In the genomic region with DNA sequence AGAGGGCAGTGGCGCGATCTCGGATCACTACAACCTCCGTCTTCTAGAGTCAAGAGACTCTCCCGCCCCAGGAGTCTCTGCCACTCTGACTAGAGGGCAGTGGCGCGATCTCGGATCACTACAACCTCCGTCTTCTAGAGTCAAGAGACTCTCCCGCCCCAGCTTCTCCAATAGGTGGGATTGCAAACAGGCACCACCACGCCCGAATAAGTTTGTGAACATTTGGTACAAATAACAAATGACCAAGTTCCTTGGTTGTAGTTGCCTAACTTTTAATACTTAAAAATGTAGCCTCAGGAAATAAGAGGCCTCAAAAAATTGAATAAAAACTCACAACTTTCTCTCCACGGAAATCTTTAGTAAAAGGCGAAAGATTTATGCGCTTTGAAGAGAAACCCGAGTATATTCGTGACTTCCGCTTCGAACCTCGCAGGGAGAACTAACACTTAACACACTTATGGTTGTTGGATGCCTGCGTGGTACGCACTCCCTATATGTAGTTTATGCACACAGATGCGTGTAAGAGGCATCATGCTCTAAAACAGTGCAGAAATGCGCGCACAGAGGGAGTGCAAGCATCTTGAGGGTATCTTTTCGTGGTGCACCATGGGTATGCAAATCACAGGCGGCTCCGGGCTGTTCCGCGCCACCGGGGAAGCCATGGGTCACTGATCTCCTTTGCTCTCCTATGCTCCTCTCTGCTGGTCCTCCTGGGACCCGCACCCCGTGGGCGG, we compare ENCODE assay signal across 8 cellular contexts. TPM values are rescaled to one million over a fixed set of nuclear protein-coding genes. Genes with fewer than 3 reads are reported as not detected.
DNase-seq lines count a peak whose midpoint lies in the region; ATAC-seq and TF ChIP-seq lines count a peak whose summit lies in the region.

No MANE protein-coding gene starts in this region.

- H2BK5ac ChIP-seq in neuronal stem cell (ENCODE audit: low read length): peak overlapping the region; percentile 100

- peak; percentile 81 for ATAC-seq in HG03442 (IDR thresholded peaks at IDR 0.05; ENCODE audit: unreplicated experiment)
- ATAC-seq in foreskin keratinocyte: peak; percentile 78

- H3K4ac ChIP-seq in neuronal stem cell (ENCODE audit: low read length): no peak overlapping the region

- H2AK5ac ChIP-seq in neuronal stem cell (ENCODE audit: low read depth, low read length): peak overlapping the region; percentile 94

- peak overlapping the region; percentile 99 for H3K27ac ChIP-seq in BLaER1
- H3K27ac ChIP-seq in RWPE1: peak overlapping the region; percentile 94
- H3K27ac ChIP-seq in foreskin keratinocyte: peak overlapping the region; percentile 99
- peak overlapping the region; percentile 90 for H3K27ac ChIP-seq in neuronal stem cell (replicated peaks; ENCODE audit: low read length)
- H3K27ac ChIP-seq in substantia nigra (ENCODE audit: low read depth, low read length, poor library complexity, severe bottlenecking): peak overlapping the region; percentile 88

- H3K9me3 ChIP-seq in BLaER1 (no peaks in the 10 kb centered on the region), neuronal stem cell (replicated peaks in 1 of 2; ENCODE audit: control insufficient read depth in 2 of 2, insufficient read depth in 1 of 2, low read depth in 1 of 2, low read length in 2 of 2) (peaks cover 0 to 7% of the 10 kb centered on the region in 2 donors)

- WGBS in neuronal stem cell (ENCODE audit: extremely low coverage in 2 of 2, insufficient read length in 2 of 2, insufficient replicate concordance in 1 of 2), 2 donors: no CpG with 5 or more reads among the region's 34 CpGs

- H3K4me2 ChIP-seq in BLaER1 (peak overlapping the region; percentile 98), neuronal stem cell (ENCODE audit: insufficient read depth, low read length, poor library complexity, severe bottlenecking) (peak overlapping the region; percentile 84)

- H2BK15ac ChIP-seq in neuronal stem cell (ENCODE audit: low read length): peak overlapping the region; percentile 96

- peak overlapping the region; percentile 100 for H3K18ac ChIP-seq in neuronal stem cell (ENCODE audit: low read length)

- POLR2A ChIA-PET in RWPE1 (lab: Yijun Ruan, JAX; ENCODE audit: low non-redundant PET): interaction anchor here (0.7 to 1.0 kb wide), 3 partner anchors 12 to 191 kb away, joined by 3 to 4 read pairs (median 3); a partner anchor contains a TSS

- H3K14ac ChIP-seq in neuronal stem cell (ENCODE audit: low read length): peak overlapping the region; percentile 94

- no peaks in the 10 kb centered on the region for H4K20me1 ChIP-seq in BLaER1

- H4K8ac ChIP-seq in neuronal stem cell (ENCODE audit: low read depth, low read length): peak overlapping the region; percentile 93

- H3K4me1 ChIP-seq in BLaER1: peaks cover 33% of the 10 kb centered on the region
- peaks cover 18% of the 10 kb centered on the region for H3K4me1 ChIP-seq in foreskin keratinocyte
- peaks cover 0 to 10% of the 10 kb centered on the region in 2 donors for H3K4me1 ChIP-seq in neuronal stem cell (ENCODE audit: control insufficient read depth in 2 of 2, insufficient read depth in 1 of 2, low read depth in 1 of 2, low read length in 2 of 2)

- H3K27me3 ChIP-seq in BLaER1 (no peaks in the 10 kb centered on the region), foreskin keratinocyte (no peaks in the 10 kb centered on the region), neuronal stem cell (ENCODE audit: control insufficient read depth in 3 of 3, insufficient read depth in 3 of 3, low read depth in 1 of 3, low read length in 3 of 3) (no peaks in the 10 kb centered on the region)

- DNase-seq in GM19240 (ENCODE audit: insufficient read length, low spot score) (peak; percentile 93), RWPE1 (ENCODE audit: low spot score) (peak; percentile 81), foreskin keratinocyte (peak; percentile 92 to 95), neuronal stem cell (ENCODE audit: low spot score) (peak; percentile 78), substantia nigra (lab: John Stamatoyannopoulos, UW) (peak in 43 of 49 donors; percentile 23 to 78 (median 50))
- peak; percentile 70 for DNase-seq in activated gamma-delta T cell treated with anti-CD3 and anti-CD28 coated beads, Interleukin-2, amount 50 U/mL, for 16 hours (ENCODE audit: low read depth)

- H3K9ac ChIP-seq in BLaER1 (peak overlapping the region; percentile 97), neuronal stem cell (ENCODE audit: low read depth, low read length, poor library complexity) (peak overlapping the region; percentile 89)

- H2BK120ac ChIP-seq in neuronal stem cell (ENCODE audit: low read depth, low read length): peak overlapping the region; percentile 98

- peaks cover 4% of the 10 kb centered on the region for H3K79me1 ChIP-seq in neuronal stem cell (ENCODE audit: low read depth, low read length)

- H3K23ac ChIP-seq in neuronal stem cell (ENCODE audit: low read depth, low read length, poor library complexity): peak overlapping the region; percentile 92

- H2AFZ ChIP-seq in neuronal stem cell (ENCODE audit: low read length): no peak overlapping the region

- peak overlapping the region; percentile 87 for H2BK12ac ChIP-seq in neuronal stem cell (ENCODE audit: low read length)

- H3K36me3 ChIP-seq in BLaER1 (no peaks in the 10 kb centered on the region), neuronal stem cell (replicated peaks in 1 of 2; ENCODE audit: control insufficient read depth in 2 of 2, insufficient read depth in 2 of 2, low read length in 2 of 2) (peaks cover 0 to 12% of the 10 kb centered on the region in 2 donors)

- H3K4me3 ChIP-seq in BLaER1 (peak overlapping the region; percentile 66), neuronal stem cell (ENCODE audit: low read length in 2 of 2) (peak overlapping the region in 1 of 2 donors; percentile 73)

- peak overlapping the region; percentile 95 for H4K91ac ChIP-seq in neuronal stem cell (ENCODE audit: low read depth, low read length, poor library complexity)

- CTCF ChIA-PET in RWPE1 (lab: Yijun Ruan, JAX): interaction anchor here (0.6 kb wide), 1 partner anchor 463 kb away, joined by 3 read pairs; no protein-coding TSS in a partner anchor

- TF ChIP-seq CTCF in RWPE1 (conservative IDR thresholded peaks at IDR 0.05; ENCODE audit: low read depth) (no peak), foreskin keratinocyte (conservative IDR thresholded peaks at IDR 0.05) (peak; percentile 41)

RNA-seq across cellular contexts. Expression of a gene that starts 11.4 kb away (rescaled TPM):
- 1.6 and 1.9 TPM in 2 replicates for total RNA-seq in foreskin keratinocyte
- 1.4 and 1.6 TPM in 2 replicates for polyA plus RNA-seq in foreskin keratinocyte
- polyA plus RNA-seq in neuronal stem cell (2013, experiment 1 of 2): 2.2 TPM
- 2.0 TPM for polyA plus RNA-seq in neuronal stem cell (2013, experiment 2 of 2)

RNA-seq across cellular contexts. Expression of a gene that starts 12.6 kb away (rescaled TPM):
- not detected in 2 replicates for total RNA-seq in foreskin keratinocyte
- 0.09 TPM in 1 of 2 replicates, not detected in the other for polyA plus RNA-seq in foreskin keratinocyte
- not detected for polyA plus RNA-seq in neuronal stem cell (2013, experiment 1 of 2)
- polyA plus RNA-seq in neuronal stem cell (2013, experiment 2 of 2): not detected

RNA-seq across cellular contexts. Expression of a gene that starts 19.6 kb away (rescaled TPM):
- 34.2 and 35.6 TPM in 2 replicates for total RNA-seq in foreskin keratinocyte
- 39.3 and 39.9 TPM in 2 replicates for polyA plus RNA-seq in foreskin keratinocyte
- polyA plus RNA-seq in neuronal stem cell (2013, experiment 1 of 2): 8.3 TPM
- polyA plus RNA-seq in neuronal stem cell (2013, experiment 2 of 2): 7.4 TPM

RNA-seq across cellular contexts. Expression of a gene that starts 23.3 kb away (rescaled TPM):
- total RNA-seq in foreskin keratinocyte: 0.31 and 0.67 TPM in 2 replicates
- 0.04 and 0.06 TPM in 2 replicates for polyA plus RNA-seq in foreskin keratinocyte
- 0.32 TPM for polyA plus RNA-seq in neuronal stem cell (2013, experiment 1 of 2)
- 0.29 TPM for polyA plus RNA-seq in neuronal stem cell (2013, experiment 2 of 2)

RNA-seq across cellular contexts. Expression of a gene that starts 31.8 kb away (rescaled TPM):
- total RNA-seq in foreskin keratinocyte: 0.14 TPM in 1 of 2 replicates, not detected in the other
- polyA plus RNA-seq in foreskin keratinocyte: 0.07 and 0.08 TPM in 2 replicates
- polyA plus RNA-seq in neuronal stem cell (2013, experiment 1 of 2): 2.1 TPM
- polyA plus RNA-seq in neuronal stem cell (2013, experiment 2 of 2): 1.9 TPM
